1 cellular context compared by ENCODE assay signal in genomic region chr2:102045697-102046096, GRCh38.
TF ChIP-seq lines count a peak whose summit lies in the region.

No MANE protein-coding gene starts in this region.

TF ChIP-seq in IMR-90, 13 proteins besides CTCF, POLR2A, EP300 and RAD21:
- TF ChIP-seq SMC3 (IDR thresholded peaks at IDR 0.05; ENCODE audit: low read depth, low read length) (no peak), USF2 (IDR thresholded peaks at IDR 0.05; ENCODE audit: low read depth, low read length) (no peak), CHD1 (IDR thresholded peaks at IDR 0.05; ENCODE audit: low read depth, low read length) (no peak), MAFK (IDR thresholded peaks at IDR 0.05; ENCODE audit: low read depth, low read length) (no peak), ELK1 (IDR thresholded peaks at IDR 0.05; ENCODE audit: borderline replicate concordance, low read depth, low read length) (no peak), BHLHE40 (IDR thresholded peaks at IDR 0.05; ENCODE audit: low read depth, low read length) (no peak)
